8 cellular contexts compared by ENCODE assay signal in the genomic region with DNA sequence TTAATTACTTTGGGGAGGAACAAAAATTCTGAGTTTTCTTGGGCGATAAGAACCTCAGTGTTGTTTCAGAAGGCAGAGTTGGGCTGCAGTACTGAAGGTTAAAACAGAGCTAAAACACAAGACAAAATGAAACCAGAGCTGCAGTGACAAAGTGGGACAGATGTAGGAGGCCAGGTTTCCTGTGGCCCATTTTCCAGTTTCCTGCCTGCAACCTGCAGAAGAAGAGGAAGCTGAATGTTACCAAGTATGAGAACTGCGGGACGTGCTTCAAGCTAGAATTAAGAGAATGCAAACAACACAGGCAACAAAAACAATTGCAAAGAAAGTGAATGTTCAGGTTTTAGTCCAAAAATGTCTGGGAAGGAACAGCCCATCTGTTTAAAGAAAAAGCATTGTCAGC. TPM values are rescaled to one million over a fixed set of nuclear protein-coding genes. Genes with fewer than 3 reads are reported as not detected.
A peak's percentile ranks its signal among the peaks of the same experiment; 100 is the strongest.
DNase-seq lines count a peak whose midpoint lies in the region; ATAC-seq and TF ChIP-seq lines count a peak whose summit lies in the region.

No MANE protein-coding gene starts in this region.

- in situ Hi-C loops in IMR-90 (cut with MboI; ENCODE audit: low sequenced_read_pairs) = loop anchor here (5.0 to 25.0 kb wide), 2 partner anchors 150 to 600 kb away; no protein-coding TSS in a partner anchor

- intact Hi-C loops in IMR-90 (cut with micrococcal nuclease) = no loop called here

- no peak overlapping the region for H2BK5ac ChIP-seq in IMR-90 (ENCODE audit: low read depth, low read length, poor library complexity, severe bottlenecking)

- H4K91ac ChIP-seq in IMR-90 (ENCODE audit: insufficient read depth, low read depth, low read length) = no peak overlapping the region

- H3K4ac ChIP-seq in IMR-90 (ENCODE audit: low read depth, low read length) = no peak overlapping the region

- peaks cover 84 to 100% (median 95%) of the 10 kb centered on the region in 10 experiments for H3K4me1 ChIP-seq in BLaER1 treated with 17β-estradiol and CSF1 and Interleukin-3, amounts not matched to agents 10 nM and 100 nM
- H3K4me1 ChIP-seq in IMR-90 (ENCODE audit: control insufficient read depth, insufficient read depth, low read length) (peaks cover 13% of the 10 kb centered on the region), muscle layer of duodenum (ENCODE audit: control insufficient read depth in 1 of 2, insufficient read depth in 2 of 2, low read length in 2 of 2) (peaks cover 0 to 32% of the 10 kb centered on the region in 2 donors)

- H3K36me3 ChIP-seq in BLaER1 treated with 17β-estradiol and CSF1 and Interleukin-3, amounts not matched to agents 10 nM and 100 nM = peaks cover 0 to 62% (median 21%) of the 10 kb centered on the region in 11 experiments; a peak in 19 of 22 replicates
- peaks cover 1% of the 10 kb centered on the region; the same call in 1 of the 2 replicates for H3K36me3 ChIP-seq in IMR-90 (ENCODE audit: control insufficient read depth, insufficient read depth, low read length)
- no peaks in the 10 kb centered on the region for H3K36me3 ChIP-seq in muscle layer of duodenum (ENCODE audit: control insufficient read depth in 1 of 2, insufficient read depth in 2 of 2, low read length in 2 of 2)

- peak overlapping the region in 8 of 10 experiments; percentile 3 to 47 (median 34); a peak in 14 of 20 replicates for H3K4me3 ChIP-seq in BLaER1 treated with 17β-estradiol and CSF1 and Interleukin-3, amounts not matched to agents 10 nM and 100 nM
- H3K4me3 ChIP-seq in IMR-90 (ENCODE audit: insufficient read depth, low read depth, low read length) (no peak overlapping the region), muscle layer of duodenum (ENCODE audit: low read depth in 1 of 2, low read length in 2 of 2) (no peak overlapping the region)

- H3K27me3 ChIP-seq in BLaER1 treated with 17β-estradiol and CSF1 and Interleukin-3, amounts not matched to agents 10 nM and 100 nM = no peaks in the 10 kb centered on the region
- H3K27me3 ChIP-seq in IMR-90 (ENCODE audit: control insufficient read depth, insufficient read depth, low read length) (no peaks in the 10 kb centered on the region), muscle layer of duodenum (ENCODE audit: low read depth, low read length) (no peaks in the 10 kb centered on the region)

- no peak for TF ChIP-seq RAD21 in IMR-90 (IDR thresholded peaks at IDR 0.05; ENCODE audit: low read length)

- peak overlapping the region; percentile 72 for H3K4me3 Mint-ChIP-seq in activated naive CD8-positive, alpha-beta T cell treated with anti-CD3 and anti-CD28 coated beads for 36 hours

- H4K8ac ChIP-seq in IMR-90 (ENCODE audit: low read depth in 2 of 2, low read length in 2 of 2) = peak overlapping the region in 1 of 2 experiments; percentile 11; a peak in 1 of 4 replicates

- H2BK20ac ChIP-seq in IMR-90 (ENCODE audit: low read depth, low read length) = no peak overlapping the region

- peaks cover 14 to 68% (median 19%) of the 10 kb centered on the region in 11 experiments; a peak in 21 of 22 replicates for H4K20me1 ChIP-seq in BLaER1 treated with 17β-estradiol and CSF1 and Interleukin-3, amounts not matched to agents 10 nM and 100 nM
- H4K20me1 ChIP-seq in IMR-90 (ENCODE audit: insufficient read depth, low read length) = peaks cover 33% of the 10 kb centered on the region

- no peaks in the 10 kb centered on the region for H3K27me3 Mint-ChIP-seq in activated naive CD8-positive, alpha-beta T cell treated with anti-CD3 and anti-CD28 coated beads for 36 hours

- peaks cover 26 to 79% of the 10 kb centered on the region in 2 experiments for H3K79me1 ChIP-seq in IMR-90 (ENCODE audit: low read depth in 1 of 2, low read length in 2 of 2)

- no TSS peak for BruUV-seq in IMR-90 (replicated peaks; lab: Mats Ljungman, UMichigan)

- no peaks in the 10 kb centered on the region for H3K9me3 Mint-ChIP-seq in activated naive CD8-positive, alpha-beta T cell treated with anti-CD3 and anti-CD28 coated beads for 36 hours

- H3K36me3 Mint-ChIP-seq in activated naive CD8-positive, alpha-beta T cell treated with anti-CD3 and anti-CD28 coated beads for 36 hours = peaks cover 12% of the 10 kb centered on the region

- no peak overlapping the region for H3K18ac ChIP-seq in IMR-90 (ENCODE audit: low read depth, low read length)

- H3K14ac ChIP-seq in IMR-90 (replicated peaks; ENCODE audit: low read depth, low read length) = no peak overlapping the region; the same call in 1 of the 2 replicates

- H2BK120ac ChIP-seq in IMR-90 (ENCODE audit: low read depth, low read length) = no peak overlapping the region

- peak overlapping the region; percentile 81 to 96 (median 90) for H3K4me2 ChIP-seq in BLaER1 treated with 17β-estradiol and CSF1 and Interleukin-3, amounts not matched to agents 10 nM and 100 nM
- H3K4me2 ChIP-seq in IMR-90 (ENCODE audit: low read depth, low read length) = peak overlapping the region; percentile 64; the same call in 1 of the 2 replicates

- no peak overlapping the region for H2AK9ac ChIP-seq in IMR-90 (replicated peaks; ENCODE audit: low read depth, low read length, poor library complexity)

- peak overlapping the region; percentile 1; the same call in 1 of the 2 replicates for H3K23ac ChIP-seq in IMR-90 (ENCODE audit: low read depth, low read length)

- peaks cover 71% of the 10 kb centered on the region for H3K4me1 Mint-ChIP-seq in activated naive CD8-positive, alpha-beta T cell treated with anti-CD3 and anti-CD28 coated beads for 36 hours

- TF ChIP-seq POLR2A in IMR-90 (IDR thresholded peaks at IDR 0.05; ENCODE audit: low read depth, low read length) = no peak

- dilution Hi-C loops in IMR-90 (cut with HindIII; ENCODE audit: low sequenced_read_pairs, unreplicated experiment) = no loop called here

- WGBS in IMR-90 (ENCODE audit: extremely low coverage in 2 of 2, insufficient read length in 1 of 2), 2 experiments = 100% methylated on average over 1 of the region's 3 CpGs; no CpG with 5 or more reads in 1 of the 2 experiments

- H3K9ac ChIP-seq in BLaER1 treated with 17β-estradiol and CSF1 and Interleukin-3, amounts not matched to agents 10 nM and 100 nM = peak overlapping the region in 9 of 11 experiments; percentile 37 to 83 (median 63); a peak in 17 of 22 replicates
- no peak overlapping the region for H3K9ac ChIP-seq in IMR-90 (ENCODE audit: low read depth, low read length)

- POLR2A ChIA-PET in IMR-90 (lab: Charles Lee; ENCODE audit: unreplicated experiment) = no interaction called here

- peaks cover 15% of the 10 kb centered on the region; the same call in 1 of the 2 replicates for H3K9me1 ChIP-seq in IMR-90 (ENCODE audit: insufficient read depth, low read length)

- peaks cover 0 to 5% (median 0%) of the 10 kb centered on the region in 11 experiments; a peak in 1 of 22 replicates for H3K9me3 ChIP-seq in BLaER1 treated with 17β-estradiol and CSF1 and Interleukin-3, amounts not matched to agents 10 nM and 100 nM (replicated peaks in 1 of 11)
- H3K9me3 ChIP-seq in IMR-90 (ENCODE audit: control insufficient read depth, insufficient read depth, low read length) (no peaks in the 10 kb centered on the region), muscle layer of duodenum (ENCODE audit: control insufficient read depth in 1 of 2, low read length in 2 of 2) (no peaks in the 10 kb centered on the region)

- H4K5ac ChIP-seq in IMR-90 (ENCODE audit: low read depth, low read length) = no peak overlapping the region

- ATAC-seq in IMR-90 (ENCODE audit: low read depth) (no peak), GM21737 (IDR thresholded peaks at IDR 0.05; ENCODE audit: unreplicated experiment) (no peak), HG03039 (IDR thresholded peaks at IDR 0.05; ENCODE audit: unreplicated experiment) (no peak)

- peak overlapping the region in 10 of 11 experiments; percentile 16 to 95 (median 89); a peak in 19 of 22 replicates for H3K27ac ChIP-seq in BLaER1 treated with 17β-estradiol and CSF1 and Interleukin-3, amounts not matched to agents 10 nM and 100 nM
- H3K27ac ChIP-seq in IMR-90 (ENCODE audit: insufficient read depth, low read length) = no peak overlapping the region
- H3K27ac ChIP-seq in muscle layer of duodenum (ENCODE audit: low read length) = peak overlapping the region; percentile 34

- H3K56ac ChIP-seq in IMR-90 (ENCODE audit: extremely low read depth, insufficient read depth, low read length) = no peak overlapping the region

- DNase-seq in IMR-90 (no peak), NCI-H1417 treated with DMSO at 0.1 percent for 48 hours (lab: John Stamatoyannopoulos, UW) (no peak), activated gamma-delta T cell treated with Interleukin-2 at 50 U/mL for 16 hours (no peak)
- no peak for DNase-seq in activated naive CD8-positive, alpha-beta T cell treated with anti-CD3 and anti-CD28 coated beads for 36 hours

- CTCF ChIA-PET in IMR-90 (lab: Yijun Ruan, JAX) = interaction anchor here (0.9 kb wide), 1 partner anchor 140 kb away, joined by 3 read pairs; no protein-coding TSS in a partner anchor

- H2BK15ac ChIP-seq in IMR-90 (ENCODE audit: low read depth, low read length) = no peak overlapping the region

- H3K27ac Mint-ChIP-seq in activated naive CD8-positive, alpha-beta T cell treated with anti-CD3 and anti-CD28 coated beads for 36 hours = peak overlapping the region; percentile 84

- no peak overlapping the region for H2AFZ ChIP-seq in IMR-90 (replicated peaks; ENCODE audit: low read length, poor library complexity)

- H2AK5ac ChIP-seq in IMR-90 (ENCODE audit: low read depth, low read length) = no peak overlapping the region; the same call in 1 of the 2 replicates

- TF ChIP-seq CTCF in IMR-90 (conservative IDR thresholded peaks at IDR 0.05; ENCODE audit: low read depth, low read length) = no peak

TF ChIP-seq in IMR-90, 13 proteins besides CTCF, POLR2A, EP300 and RAD21:
- TF ChIP-seq MAFK (IDR thresholded peaks at IDR 0.05; ENCODE audit: low read depth, low read length) = peak; percentile 51
- no peak for TF ChIP-seq MXI1 (IDR thresholded peaks at IDR 0.05; ENCODE audit: borderline replicate concordance, low read depth, low read length)

RNA-seq across cellular contexts. Expression of a gene that starts 17.8 kb away (rescaled TPM):
- total RNA-seq in IMR-90 (2012; rRNA removed) = 14.5 and 20.0 TPM in 2 replicates
- 27.5 and 35.7 TPM in 2 replicates for polyA plus RNA-seq in IMR-90 (2012; rRNA removed)
- polyA plus RNA-seq in IMR-90 (2012; cell fraction: cytosol; rRNA removed) = 10.7 and 23.4 TPM in 2 replicates
- polyA plus RNA-seq in IMR-90 (2012; cell fraction: nucleus; rRNA removed; ENCODE audit: low replicate concordance) = 9.2 and 14.8 TPM in 2 replicates
- total RNA-seq in activated naive CD8-positive, alpha-beta T cell treated with anti-CD3 and anti-CD28 coated beads for 36 hours = 10 to 100 TPM; 10.9 to 12.6 TPM

Comparison
In these comparisons a context has a peak if more than half of its experiments do, and no peak if none do; other contexts are left out.
1. H3K4me3 ChIP-seq: peak in BLaER1 treated with 17β-estradiol and CSF1 and Interleukin-3, amounts not matched to agents 10 nM and 100 nM (8 of 10); none in IMR-90 (single experiment) and muscle layer of duodenum (0 of 2).